12 cellular contexts compared by ENCODE assay signal in the genomic region with DNA sequence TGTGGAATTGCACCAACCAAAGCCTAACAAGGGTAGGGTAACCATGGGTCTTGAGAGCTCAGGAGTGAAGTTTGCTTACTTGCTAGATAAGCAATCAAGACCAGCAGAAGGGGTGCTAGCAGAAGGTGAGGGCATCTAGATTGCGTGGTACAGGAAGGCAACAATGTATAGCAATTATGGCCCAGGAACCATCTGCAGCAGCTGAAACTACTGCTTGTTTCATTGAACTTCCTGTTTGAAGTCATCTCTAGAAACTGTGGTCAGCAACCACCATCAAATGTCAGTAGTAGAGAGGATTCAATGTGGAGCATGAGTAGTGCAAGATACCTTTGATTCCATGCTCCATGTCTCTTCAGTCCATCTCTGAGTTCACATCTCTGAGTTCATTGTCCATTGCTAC.
A peak's percentile ranks its signal among the peaks of the same experiment; 100 is the strongest.
DNase-seq lines count a peak whose midpoint lies in the region; ATAC-seq and TF ChIP-seq lines count a peak whose summit lies in the region.
"Had no signal": no experiment of that assay in that cellular context is flagged by ENCODE, and none has a peak within 500 bp of the region (broad histone marks: within the 10 kb centered on the region; RNA-seq: fewer than 3 reads in every experiment).

No MANE protein-coding gene starts in this region.

- H2BK20ac ChIP-seq in H9 (ENCODE audit: low read depth, low read length, poor library complexity, severe bottlenecking): no peak overlapping the region

- H4K20me1 ChIP-seq in H9 (ENCODE audit: control insufficient read depth, insufficient read depth, insufficient read length): no peaks in the 10 kb centered on the region

- H3K4me2 ChIP-seq in H9 (ENCODE audit: insufficient read depth, insufficient read length, low read length): no peak overlapping the region

- ATAC-seq in HG03378 (IDR thresholded peaks at IDR 0.05; ENCODE audit: unreplicated experiment) (peak; percentile 100), upper lobe of right lung (no peak)
- peak; percentile 89 for ATAC-seq in stimulated activated memory B cell treated with anti-CD40 and anti-IgM and Interleukin-4, amounts not matched to agents 10 μg/mL and 1 μg/mL and 100 μg/mL, for 72 hours
- no peak for ATAC-seq in effector memory CD8-positive, alpha-beta T cell (replicated peaks)

- no peak for TF ChIP-seq EP300 in transverse colon (IDR thresholded peaks at IDR 0.05; ENCODE audit: low read depth)

- no peaks in the 10 kb centered on the region for H3K4me1 ChIP-seq in H9 (ENCODE audit: insufficient read depth, low read length)
- no peaks in the 10 kb centered on the region for H3K4me1 ChIP-seq in upper lobe of right lung
- no peaks in the 10 kb centered on the region for H3K4me1 ChIP-seq in transverse colon

- no peaks in the 10 kb centered on the region; a peak in 2 of 7 replicates for H3K36me3 Mint-ChIP-seq in H9 (ENCODE audit: insufficient read depth in 1 of 3, low read depth in 3 of 3)
- no peaks in the 10 kb centered on the region for H3K36me3 Mint-ChIP-seq in stimulated activated memory B cell treated with anti-CD40 and anti-IgM and Interleukin-4, amounts not matched to agents 10 μg/mL and 1 μg/mL and 100 μg/mL, for 72 hours
- no peaks in the 10 kb centered on the region for H3K36me3 Mint-ChIP-seq in effector memory CD8-positive, alpha-beta T cell (ENCODE audit: insufficient read depth)
- H3K36me3 Mint-ChIP-seq: natural killer cell treated with Interleukin-12 subunit alpha and Interleukin-12 subunit beta and Interleukin-15 and Interleukin-18, amount 100 ng/mL, for 72 hours had no signal

- H3K18ac ChIP-seq in H9 (ENCODE audit: insufficient read length, low read depth, low read length): no peak overlapping the region

- no peak overlapping the region for H2AK5ac ChIP-seq in H9 (ENCODE audit: insufficient read length, low read length)

- no peaks in the 10 kb centered on the region for H3K27me3 Mint-ChIP-seq in H9 (ENCODE audit: low read depth)
- no peaks in the 10 kb centered on the region for H3K27me3 Mint-ChIP-seq in stimulated activated memory B cell treated with anti-CD40 and anti-IgM and Interleukin-4, amounts not matched to agents 10 μg/mL and 1 μg/mL and 100 μg/mL, for 72 hours
- H3K27me3 Mint-ChIP-seq in effector memory CD8-positive, alpha-beta T cell: no peaks in the 10 kb centered on the region
- H3K27me3 Mint-ChIP-seq: activated T-cell treated with anti-CD3 and anti-CD28 coated beads, Interleukin-2, amount 50 U/mL, for 24 hours; dendritic cell treated with granulocyte-macrophage colony-stimulating factor and Interleukin-4, amounts not matched to agents 40 ng/mL and 50 ng/mL, for 4 days; natural killer cell treated with Interleukin-12 subunit alpha and Interleukin-12 subunit beta and Interleukin-15 and Interleukin-18, amount 100 ng/mL, for 72 hours had no signal

- H3K27ac Mint-ChIP-seq in H9: no peak overlapping the region
- H3K27ac Mint-ChIP-seq in stimulated activated memory B cell treated with anti-CD40 and anti-IgM and Interleukin-4, amounts not matched to agents 10 μg/mL and 1 μg/mL and 100 μg/mL, for 72 hours: no peak overlapping the region
- no peak overlapping the region for H3K27ac Mint-ChIP-seq in effector memory CD8-positive, alpha-beta T cell
- H3K27ac Mint-ChIP-seq: activated T-cell treated with anti-CD3 and anti-CD28 coated beads, Interleukin-2, amount 50 U/mL, for 24 hours; dendritic cell treated with granulocyte-macrophage colony-stimulating factor and Interleukin-4, amounts not matched to agents 40 ng/mL and 50 ng/mL, for 4 days; natural killer cell treated with Interleukin-12 subunit alpha and Interleukin-12 subunit beta and Interleukin-15 and Interleukin-18, amount 100 ng/mL, for 72 hours; T-helper 1 cell treated with Interleukin-12 subunit alpha and Interleukin-12 subunit beta and Interleukin-4 antibody, amounts not matched to agents 30 μg/mL and 1 μg/mL, for 36 hours had no signal

- no peak overlapping the region for H2BK12ac ChIP-seq in H9 (ENCODE audit: insufficient read length, low read depth, low read length)

- no peaks in the 10 kb centered on the region for H3K79me2 ChIP-seq in H9 (ENCODE audit: insufficient read depth, low read length)

- no peak overlapping the region for H2BK5ac ChIP-seq in H9 (ENCODE audit: insufficient read length, low read length)

- no peak overlapping the region for H3K14ac ChIP-seq in H9 (ENCODE audit: insufficient read depth, low read length)

- no peaks in the 10 kb centered on the region for H3K79me1 ChIP-seq in H9 (ENCODE audit: insufficient read depth, low read depth, low read length, poor library complexity, severe bottlenecking)

- no peak overlapping the region for H3K27ac ChIP-seq in H9 (ENCODE audit: insufficient read length, low read depth, low read length)
- no peak overlapping the region for H3K27ac ChIP-seq in upper lobe of right lung
- H3K27ac ChIP-seq in transverse colon: no peak overlapping the region

- H3K9me3 ChIP-seq in H9 (ENCODE audit: control insufficient read depth, low read depth, low read length) (no peaks in the 10 kb centered on the region), upper lobe of right lung (no peaks in the 10 kb centered on the region), transverse colon (no peaks in the 10 kb centered on the region)

- no peak overlapping the region for H4K5ac ChIP-seq in H9 (ENCODE audit: insufficient read length, low read depth, low read length)

- intact Hi-C loops in upper lobe of right lung (cut with DNase I) (no loop called here), transverse colon (cut with DNase I; ENCODE audit: low total_unique reads) (no loop called here)

- H3K36me3 ChIP-seq in upper lobe of right lung: no peaks in the 10 kb centered on the region
- no peaks in the 10 kb centered on the region for H3K36me3 ChIP-seq in transverse colon

- H4K8ac ChIP-seq in H9 (replicated peaks; ENCODE audit: insufficient read length, low read depth, low read length): no peak overlapping the region

- H3K4me3 ChIP-seq in upper lobe of right lung (no peak overlapping the region), transverse colon (no peak overlapping the region)

- no peak overlapping the region for H2BK120ac ChIP-seq in H9 (ENCODE audit: low read depth, low read length, poor library complexity, severe bottlenecking)

- no peak overlapping the region for H3K56ac ChIP-seq in H9 (ENCODE audit: insufficient read length, low read depth, low read length)

- in situ Hi-C loops in transverse colon (cut with MboI; ENCODE audit: low pct_ligation_motif_present in 1 of 4, low pct_unique_long_range_greater_than_20kb in 1 of 4, low sequenced_read_pairs in 3 of 4): no loop called here

- H3K4ac ChIP-seq in H9 (ENCODE audit: low read depth, low read length): no peak overlapping the region

- TF ChIP-seq POLR2A in transverse colon (IDR thresholded peaks at IDR 0.05): no peak

- no peak overlapping the region for H3T11ph ChIP-seq in H9 (ENCODE audit: low read length)

- no peak overlapping the region for H3K23ac ChIP-seq in H9 (ENCODE audit: insufficient read length, low read depth, low read length)

- no peaks in the 10 kb centered on the region for H3K4me1 Mint-ChIP-seq in H9
- H3K4me1 Mint-ChIP-seq in stimulated activated memory B cell treated with anti-CD40 and anti-IgM and Interleukin-4, amounts not matched to agents 10 μg/mL and 1 μg/mL and 100 μg/mL, for 72 hours: no peaks in the 10 kb centered on the region
- no peaks in the 10 kb centered on the region for H3K4me1 Mint-ChIP-seq in effector memory CD8-positive, alpha-beta T cell (ENCODE audit: low read depth in 2 of 2)

- no peak overlapping the region for H3K4me3 Mint-ChIP-seq in H9
- no peak overlapping the region for H3K4me3 Mint-ChIP-seq in stimulated activated memory B cell treated with anti-CD40 and anti-IgM and Interleukin-4, amounts not matched to agents 10 μg/mL and 1 μg/mL and 100 μg/mL, for 72 hours
- no peak overlapping the region for H3K4me3 Mint-ChIP-seq in effector memory CD8-positive, alpha-beta T cell
- H3K4me3 Mint-ChIP-seq: activated T-cell treated with anti-CD3 and anti-CD28 coated beads, Interleukin-2, amount 50 U/mL, for 24 hours; dendritic cell treated with granulocyte-macrophage colony-stimulating factor and Interleukin-4, amounts not matched to agents 40 ng/mL and 50 ng/mL, for 4 days; natural killer cell treated with Interleukin-12 subunit alpha and Interleukin-12 subunit beta and Interleukin-15 and Interleukin-18, amount 100 ng/mL, for 72 hours; T-helper 1 cell treated with Interleukin-12 subunit alpha and Interleukin-12 subunit beta and Interleukin-4 antibody, amounts not matched to agents 30 μg/mL and 1 μg/mL, for 36 hours had no signal

- H3K9me3 Mint-ChIP-seq in H9: no peaks in the 10 kb centered on the region; a peak in 2 of 5 replicates
- H3K9me3 Mint-ChIP-seq in stimulated activated memory B cell treated with anti-CD40 and anti-IgM and Interleukin-4, amounts not matched to agents 10 μg/mL and 1 μg/mL and 100 μg/mL, for 72 hours: no peaks in the 10 kb centered on the region
- H3K9me3 Mint-ChIP-seq in effector memory CD8-positive, alpha-beta T cell: peaks cover 5 to 7% of the 10 kb centered on the region in 2 donors

- H3K9ac ChIP-seq in H9 (ENCODE audit: extremely low read depth, insufficient read length, low read length): no peak overlapping the region

- TF ChIP-seq CTCF in H9 (conservative IDR thresholded peaks at IDR 0.05) (no peak), upper lobe of right lung (IDR thresholded peaks at IDR 0.05) (no peak), transverse colon (IDR thresholded peaks at IDR 0.05) (no peak)

- no peaks in the 10 kb centered on the region for H3K23me2 ChIP-seq in H9 (ENCODE audit: insufficient read length, low read depth, low read length, poor library complexity, severe bottlenecking)

- H3K27me3 ChIP-seq in H9 (ENCODE audit: insufficient read depth, low read length) (no peaks in the 10 kb centered on the region), upper lobe of right lung (no peaks in the 10 kb centered on the region), transverse colon (no peaks in the 10 kb centered on the region)

- DNase-seq in GM19238 (ENCODE audit: insufficient read length, low spot score): peak; percentile 0
- no peak for DNase-seq in H9
- DNase-seq in upper lobe of right lung: no peak
- DNase-seq in effector memory CD8-positive, alpha-beta T cell: no peak
- DNase-seq in transverse colon: no peak
- DNase-seq: activated T-cell treated with anti-CD3 and anti-CD28 coated beads, Interleukin-2, amount 50 U/mL, for 24 hours; substantia nigra had no signal

- peak overlapping the region; percentile 76; the same call in 1 of the 2 replicates for H2BK15ac ChIP-seq in H9 (ENCODE audit: low read depth, low read length)

- no peak overlapping the region for H2AFZ ChIP-seq in H9 (ENCODE audit: low read length)

- no CpG with 5 or more reads among the region's 1 CpG for WGBS in H9 (ENCODE audit: extremely low coverage, insufficient read length, low lambda C conversion rate)
- 67 to 100% methylated on average over 1 of the region's 1 CpG for WGBS in transverse colon (ENCODE audit: low coverage in 1 of 2), 2 donors

- no peak overlapping the region for H4K91ac ChIP-seq in H9 (ENCODE audit: insufficient read length, low read depth, low read length)

Comparison
In these comparisons a context has a peak if more than half of its experiments do, and no peak if none do; other contexts are left out.
1. ATAC-seq: peak in HG03378 (single experiment) and stimulated activated memory B cell treated with anti-CD40 and anti-IgM and Interleukin-4, amounts not matched to agents 10 μg/mL and 1 μg/mL and 100 μg/mL, for 72 hours (single experiment); none in upper lobe of right lung (single experiment) and effector memory CD8-positive, alpha-beta T cell (single experiment).